ENCODE assay signal across 29 cellular contexts in the genomic region with DNA sequence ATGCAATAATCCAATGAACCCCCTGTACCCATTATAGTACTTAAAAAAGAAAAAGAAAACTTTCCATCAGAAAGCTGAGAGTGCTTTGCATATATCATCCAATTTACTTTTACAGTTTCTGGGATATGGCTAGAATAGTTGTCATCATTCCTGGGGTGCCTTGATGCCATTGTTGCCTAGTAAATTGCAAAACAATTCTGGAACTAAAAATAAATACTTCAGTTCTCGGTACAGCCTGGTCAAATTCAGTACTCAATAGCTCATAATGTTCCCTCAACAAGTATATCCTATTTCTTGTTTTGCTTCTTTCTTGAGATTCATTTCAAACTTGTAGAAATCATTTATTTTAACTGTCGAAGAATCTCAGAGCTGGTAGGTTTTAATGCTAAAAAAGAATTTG.
"Had no signal": no experiment of that assay in that cellular context is flagged by ENCODE, and none has a peak within 500 bp of the region (broad histone marks: within the 10 kb centered on the region; RNA-seq: fewer than 3 reads in every experiment).

No MANE protein-coding gene starts in this region.

- H3K4me1 ChIP-seq: neural progenitor cell, parathyroid adenoma, psoas muscle, right lobe of liver, spleen, thyroid gland, upper lobe of left lung, vagina had no signal

- H3K4me3 ChIP-seq: neural progenitor cell, ovary, psoas muscle, right lobe of liver, sigmoid colon, skin epidermis, smooth muscle cell, spleen, thoracic aorta, thyroid gland, tibial nerve, upper lobe of left lung, vagina had no signal

- H3K4me2 ChIP-seq: neural progenitor cell, smooth muscle cell had no signal

- H3K9ac ChIP-seq: neural progenitor cell, parathyroid adenoma had no signal

- H3K36me3 ChIP-seq: neural progenitor cell, ovary, right lobe of liver, sigmoid colon, spleen, thoracic aorta, thyroid gland, tibial nerve, upper lobe of left lung, vagina had no signal

- ATAC-seq: naive thymus-derived CD4-positive, alpha-beta T cell; natural killer cell; psoas muscle; right lobe of liver; stimulated activated memory B cell treated with anti-CD40 and anti-IgM and Interleukin-4, amounts not matched to agents 10 μg/mL and 1 μg/mL and 100 μg/mL, for 72 hours; stimulated activated naive CD8-positive, alpha-beta T cell treated with anti-CD3 and anti-CD28 coated beads, Interleukin-15, amount 100 ng/mL, for 72 hours; stimulated activated naive CD8-positive, alpha-beta T cell treated with anti-CD3 and anti-CD28 coated beads, Interleukin-15, Interleukin-2, amounts not matched to agents 100 U/mL and 50 U/mL, for 24 hours had no signal

- H2AFZ ChIP-seq: neural progenitor cell, parathyroid adenoma had no signal

- H3K27ac ChIP-seq: neural progenitor cell, ovary, parathyroid adenoma, psoas muscle, right lobe of liver, spleen, thoracic aorta, thyroid gland, tibial nerve, upper lobe of left lung, vagina had no signal

- H3K9me3 ChIP-seq: ovary, psoas muscle, right lobe of liver, sigmoid colon, thoracic aorta, thyroid gland, tibial nerve, upper lobe of left lung, vagina had no signal

- H3K27me3 ChIP-seq: neural progenitor cell, ovary, right lobe of liver, sigmoid colon, spleen, thyroid gland, tibial nerve, upper lobe of left lung, vagina had no signal

- DNase-seq: naive thymus-derived CD4-positive, alpha-beta T cell; natural killer cell; occipital lobe; ovary; posterior cingulate gyrus; psoas muscle; right lobe of liver; sigmoid colon; spleen; stimulated activated CD4-positive, alpha-beta T cell treated with anti-CD3 and anti-CD28 coated beads, Interleukin-12 subunit alpha, Interleukin-12 subunit beta, amount 100 ng/mL, for 4 hours; stimulated activated CD4-positive, alpha-beta T cell treated with anti-CD3 and anti-CD28 coated beads, Interleukin-1b, Interleukin-23, amount 100 ng/mL, for 48 hours; stimulated activated CD4-positive, alpha-beta T cell treated with anti-CD3 and anti-CD28 coated beads, Interleukin-4, amount 100 ng/mL, for 1 hour; stimulated activated CD4-positive, alpha-beta T cell treated with anti-CD3 and anti-CD28 coated beads, Interleukin-4, amount 100 ng/mL, for 4 hours; stimulated activated CD8-positive, alpha-beta memory T cell treated with anti-CD3 and anti-CD28 coated beads, Interleukin-4, amount 100 ng/mL, for 48 hours; stimulated activated naive CD4-positive, alpha-beta T cell; stimulated activated naive CD8-positive, alpha-beta T cell treated with anti-CD3 and anti-CD28 coated beads, Interleukin-15, amount 100 ng/mL, for 72 hours; stimulated activated naive CD8-positive, alpha-beta T cell treated with anti-CD3 and anti-CD28 coated beads, Interleukin-15, Interleukin-2, amounts not matched to agents 100 U/mL and 50 U/mL, for 24 hours; substantia nigra; thyroid gland; trophoblast cell; upper lobe of left lung had no signal

- H3K79me2 ChIP-seq: parathyroid adenoma had no signal
